ENCODE assay signal across 10 cellular contexts in genomic region chr11:82960000-82960778, GRCh38. TPM values are rescaled to one million over a fixed set of nuclear protein-coding genes. Genes with fewer than 3 reads are reported as not detected.
A peak's percentile ranks its signal among the peaks of the same experiment; 100 is the strongest.
DNase-seq lines count a peak whose midpoint lies in the region; ATAC-seq, FAIRE-seq and TF ChIP-seq lines count a peak whose summit lies in the region.
"Had no signal": no experiment of that assay in that cellular context is flagged by ENCODE, and none has a peak within 500 bp of the region (broad histone marks: within the 10 kb centered on the region; RNA-seq: fewer than 3 reads in every experiment).

No MANE protein-coding gene starts in this region.

- H3K27ac ChIP-seq in CD8-positive, alpha-beta T cell (ENCODE audit: low read depth, low read length) = peak overlapping the region; percentile 79
- H3K27ac ChIP-seq: gastrocnemius medialis, VCaP had no signal

- peaks cover 3% of the 10 kb centered on the region for H3K9me3 ChIP-seq in CD8-positive, alpha-beta T cell (ENCODE audit: low read length)
- H3K9me3 ChIP-seq: gastrocnemius medialis had no signal

- H3K27me3 ChIP-seq in CD8-positive, alpha-beta T cell (ENCODE audit: insufficient read depth, low read length) = no peaks in the 10 kb centered on the region
- H3K27me3 ChIP-seq: gastrocnemius medialis had no signal

- peak overlapping the region; percentile 55 for H3K4me3 Mint-ChIP-seq in CD8-positive, alpha-beta T cell
- H3K4me3 Mint-ChIP-seq in activated CD8-positive, alpha-beta T cell treated with anti-CD3 and anti-CD28 coated beads for 36 hours = peak overlapping the region; percentile 42

- DNase-seq in CD8-positive, alpha-beta T cell = peak in 5 of 7 experiments; percentile 25 to 62 (median 36)
- DNase-seq in GM19239 (ENCODE audit: insufficient read length, low spot score) (peak; percentile 28), cardiac septum (ENCODE audit: low spot score) (no peak), SKM-1 treated with dmso at 0.1 percent for 144 hours (lab: John Stamatoyannopoulos, UW; ENCODE audit: unreplicated experiment) (no peak), NCI-H1436 (lab: John Stamatoyannopoulos, UW) (no peak)
- peak; percentile 65 for DNase-seq in activated CD8-positive, alpha-beta T cell treated with anti-CD3 and anti-CD28 coated beads for 36 hours
- DNase-seq in effector CD8-positive, alpha-beta T cell (lab: John Stamatoyannopoulos, UW) = no peak
- DNase-seq: gastrocnemius medialis had no signal

- POLR2A ChIA-PET in CD8-positive, alpha-beta T cell (lab: Charles Lee) = interaction anchor here (0.6 to 4.1 kb wide), 13 partner anchors 11 to 286 kb away, joined by 3 to 24 read pairs (median 4); partner anchors contain the start of genes DDIAS, PCF11 and PRCP
- POLR2A ChIA-PET in activated CD8-positive, alpha-beta T cell treated with anti-CD3 and anti-CD28 coated beads for 36 hours (lab: Charles Lee) = interaction anchor here (1.0 to 3.0 kb wide), 6 partner anchors 29 to 112 kb away, joined by 3 to 15 read pairs (median 3); partner anchors contain the start of genes DDIAS, PRCP and RAB30

- ATAC-seq in CD8-positive, alpha-beta T cell = peak; percentile 78
- ATAC-seq in HG03097 (IDR thresholded peaks at IDR 0.05; ENCODE audit: low FRiP score, unreplicated experiment) = peak; percentile 84
- peak; percentile 82 for ATAC-seq in activated CD8-positive, alpha-beta T cell treated with anti-CD3 and anti-CD28 coated beads for 36 hours
- ATAC-seq: gastrocnemius medialis had no signal

- TF ChIP-seq CTCF in CD8-positive, alpha-beta T cell (IDR thresholded peaks at IDR 0.05) = no peak
- no peak for TF ChIP-seq CTCF in activated CD8-positive, alpha-beta T cell treated with anti-CD3 and anti-CD28 coated beads for 36 hours (IDR thresholded peaks at IDR 0.05)

- intact Hi-C loops in CD8-positive, alpha-beta T cell (cut with DNase I, micrococcal nuclease) = loop anchor here (1.0 kb wide), 5 partner anchors 9 to 196 kb away; partner anchors contain the start of genes DDIAS (in 2 of the 2) and RAB30 (in 1 of the 2)
- intact Hi-C loops in activated CD8-positive, alpha-beta T cell treated with anti-CD3 and anti-CD28 coated beads for 36 hours (cut with micrococcal nuclease) = loop anchor here (1.0 to 5.0 kb wide), 4 partner anchors 17 to 197 kb away; partner anchors contain the start of genes PCF11 and RAB30
- intact Hi-C loops in cardiac septum (cut with DNase I) = no loop called here

- CTCF ChIA-PET in CD8-positive, alpha-beta T cell (lab: Charles Lee) = interaction anchor here (0.8 to 2.1 kb wide), 6 partner anchors 18 to 93 kb away, joined by 3 to 9 read pairs (median 4); no protein-coding TSS in a partner anchor
- CTCF ChIA-PET in activated CD8-positive, alpha-beta T cell treated with anti-CD3 and anti-CD28 coated beads for 36 hours (lab: Charles Lee) = interaction anchor here (1.0 to 1.2 kb wide), 3 partner anchors 39 to 289 kb away, joined by 3 read pairs; no protein-coding TSS in a partner anchor

- H3K36me3 ChIP-seq in CD8-positive, alpha-beta T cell (ENCODE audit: insufficient read depth, low read length) = no peaks in the 10 kb centered on the region
- H3K36me3 ChIP-seq: gastrocnemius medialis had no signal

- peaks cover 87% of the 10 kb centered on the region for H3K4me1 Mint-ChIP-seq in CD8-positive, alpha-beta T cell (ENCODE audit: low read depth)
- H3K4me1 Mint-ChIP-seq in activated CD8-positive, alpha-beta T cell treated with anti-CD3 and anti-CD28 coated beads for 36 hours (ENCODE audit: low read depth) = peaks cover 82% of the 10 kb centered on the region

- peak overlapping the region; percentile 98 for H3K27ac Mint-ChIP-seq in CD8-positive, alpha-beta T cell
- peak overlapping the region; percentile 62 for H3K27ac Mint-ChIP-seq in activated CD8-positive, alpha-beta T cell treated with anti-CD3 and anti-CD28 coated beads for 36 hours

- peaks cover 92% of the 10 kb centered on the region for H3K4me1 ChIP-seq in CD8-positive, alpha-beta T cell (ENCODE audit: insufficient read depth, low read length)
- H3K4me1 ChIP-seq: gastrocnemius medialis had no signal

- H3K36me3 Mint-ChIP-seq in CD8-positive, alpha-beta T cell = peaks cover 29% of the 10 kb centered on the region
- H3K36me3 Mint-ChIP-seq in activated CD8-positive, alpha-beta T cell treated with anti-CD3 and anti-CD28 coated beads for 36 hours (ENCODE audit: low read depth) = peaks cover 33% of the 10 kb centered on the region

- H3K9me3 Mint-ChIP-seq in CD8-positive, alpha-beta T cell = peaks cover 10% of the 10 kb centered on the region
- H3K9me3 Mint-ChIP-seq in activated CD8-positive, alpha-beta T cell treated with anti-CD3 and anti-CD28 coated beads for 36 hours = peaks cover 33% of the 10 kb centered on the region

- H3K27me3 Mint-ChIP-seq in CD8-positive, alpha-beta T cell (ENCODE audit: low read depth) = no peaks in the 10 kb centered on the region
- H3K27me3 Mint-ChIP-seq in activated CD8-positive, alpha-beta T cell treated with anti-CD3 and anti-CD28 coated beads for 36 hours = no peaks in the 10 kb centered on the region

- peak overlapping the region; percentile 38 for H3K4me3 ChIP-seq in CD8-positive, alpha-beta T cell (ENCODE audit: low read depth, low read length)
- H3K4me3 ChIP-seq: gastrocnemius medialis had no signal

- FAIRE-seq in GM19239 (lab: Jason Lieb, UNC) = peak; percentile 96

RNA-seq across cellular contexts. Expression of gene DDIAS, which starts 58.7 kb away (rescaled TPM):
- 1 to 10 TPM; 1.5 to 2.3 TPM for total RNA-seq in CD8-positive, alpha-beta T cell
- 10 to 100 TPM; 19.5 to 22.3 TPM for total RNA-seq in activated CD8-positive, alpha-beta T cell treated with anti-CD3 and anti-CD28 coated beads for 36 hours
- 0.22 TPM for total RNA-seq in cardiac septum

RNA-seq across cellular contexts. Expression of gene PRCP, which starts 60.0 kb away (rescaled TPM):
- total RNA-seq in CD8-positive, alpha-beta T cell = 10 to 100 TPM; 23.9 to 27.8 TPM
- 10 to 100 TPM; 21.8 to 29.9 TPM for total RNA-seq in activated CD8-positive, alpha-beta T cell treated with anti-CD3 and anti-CD28 coated beads for 36 hours
- total RNA-seq in cardiac septum = 52.3 TPM

Comparison
In these comparisons a context has a peak if more than half of its experiments do, and no peak if none do; other contexts are left out.
1. DNase-seq: peak in CD8-positive, alpha-beta T cell (5 of 7), GM19239 (single experiment) and activated CD8-positive, alpha-beta T cell treated with anti-CD3 and anti-CD28 coated beads for 36 hours (single experiment); none in cardiac septum (single experiment), SKM-1 treated with dmso at 0.1 percent for 144 hours (single experiment), effector CD8-positive, alpha-beta T cell (single experiment) and NCI-H1436 (single experiment).
2. RNA of gene DDIAS, which starts 58.7 kb away (total RNA-seq): 19.5 to 22.3 TPM in activated CD8-positive, alpha-beta T cell treated with anti-CD3 and anti-CD28 coated beads for 36 hours; 1.5 to 2.3 TPM in CD8-positive, alpha-beta T cell and 0.22 TPM in cardiac septum (single experiment); every median in the first group is over 4 times any median in the second.
3. Peak in every context shown above with its lines, with median percentiles within 50 percentile points of each other: ATAC-seq.